In genomic region chr18:79377187-79377891, GRCh38 we compare ENCODE assay signal across 12 cellular contexts.
"Had no signal": no experiment of that assay in that cellular context is flagged by ENCODE, and none has a peak within 500 bp of the region (broad histone marks: within the 10 kb centered on the region; RNA-seq: fewer than 3 reads in every experiment).

No MANE protein-coding gene starts in this region.

- H3K9me3 Mint-ChIP-seq: activated CD4-positive, alpha-beta memory T cell treated with anti-CD3 and anti-CD28 coated beads, Interleukin-2, amount 10 ng/mL, durations not matched to agents 7 days and 5 days; activated naive CD8-positive, alpha-beta T cell treated with anti-CD3 and anti-CD28 coated beads for 36 hours; nephron progenitor cell; T-helper 1 cell treated with Interleukin-12 subunit alpha and Interleukin-12 subunit beta and Interleukin-4 antibody, amounts not matched to agents 30 μg/mL and 1 μg/mL, for 36 hours had no signal

- H3K27ac ChIP-seq: hepatocyte, psoas muscle, right lobe of liver, stomach, WERI-Rb-1 had no signal

- H3K27me3 ChIP-seq: hepatocyte, right lobe of liver, stomach had no signal

- H3K4me2 ChIP-seq: hepatocyte had no signal

- H3K4me1 ChIP-seq: right lobe of liver had no signal

- H2AFZ ChIP-seq: hepatocyte had no signal

- ATAC-seq: activated CD4-positive, alpha-beta T cell treated with anti-CD3 and anti-CD28 coated beads for 36 hours; psoas muscle; right lobe of liver had no signal

- H3K9me3 ChIP-seq: psoas muscle, right lobe of liver, stomach had no signal

- H3K27ac Mint-ChIP-seq: activated CD4-positive, alpha-beta memory T cell treated with anti-CD3 and anti-CD28 coated beads, Interleukin-2, amount 10 ng/mL, durations not matched to agents 7 days and 5 days; activated CD4-positive, alpha-beta T cell treated with anti-CD3 and anti-CD28 coated beads for 36 hours; T-helper 1 cell treated with Interleukin-12 subunit alpha and Interleukin-12 subunit beta and Interleukin-4 antibody, amounts not matched to agents 30 μg/mL and 1 μg/mL, for 36 hours had no signal

- H3K36me3 Mint-ChIP-seq: activated naive CD8-positive, alpha-beta T cell treated with anti-CD3 and anti-CD28 coated beads for 36 hours had no signal

- H3K27me3 Mint-ChIP-seq: activated CD4-positive, alpha-beta memory T cell treated with anti-CD3 and anti-CD28 coated beads, Interleukin-2, amount 10 ng/mL, durations not matched to agents 7 days and 5 days; activated CD4-positive, alpha-beta T cell treated with anti-CD3 and anti-CD28 coated beads for 36 hours; activated naive CD8-positive, alpha-beta T cell treated with anti-CD3 and anti-CD28 coated beads for 36 hours had no signal

- H3K4me3 Mint-ChIP-seq: activated CD4-positive, alpha-beta memory T cell treated with anti-CD3 and anti-CD28 coated beads, Interleukin-2, amount 10 ng/mL, durations not matched to agents 7 days and 5 days; activated CD4-positive, alpha-beta T cell treated with anti-CD3 and anti-CD28 coated beads for 36 hours; activated naive CD8-positive, alpha-beta T cell treated with anti-CD3 and anti-CD28 coated beads for 36 hours; nephron progenitor cell; T-helper 1 cell treated with Interleukin-12 subunit alpha and Interleukin-12 subunit beta and Interleukin-4 antibody, amounts not matched to agents 30 μg/mL and 1 μg/mL, for 36 hours had no signal

- H3K4me3 ChIP-seq: hepatocyte, psoas muscle, right lobe of liver, stomach had no signal

- H3K36me3 ChIP-seq: right lobe of liver had no signal

- H3K79me2 ChIP-seq: hepatocyte had no signal

- DNase-seq: activated CD4-positive, alpha-beta T cell treated with anti-CD3 and anti-CD28 coated beads for 36 hours; activated naive CD8-positive, alpha-beta T cell treated with anti-CD3 and anti-CD28 coated beads for 36 hours; aorta; nephron progenitor cell; psoas muscle; stimulated activated CD4-positive, alpha-beta T cell treated with anti-CD3 and anti-CD28 coated beads, Interleukin-2, amount 100 ng/mL, for 24 hours; stomach; WERI-Rb-1 had no signal
